21 cellular contexts compared by ENCODE assay signal in the genomic region with DNA sequence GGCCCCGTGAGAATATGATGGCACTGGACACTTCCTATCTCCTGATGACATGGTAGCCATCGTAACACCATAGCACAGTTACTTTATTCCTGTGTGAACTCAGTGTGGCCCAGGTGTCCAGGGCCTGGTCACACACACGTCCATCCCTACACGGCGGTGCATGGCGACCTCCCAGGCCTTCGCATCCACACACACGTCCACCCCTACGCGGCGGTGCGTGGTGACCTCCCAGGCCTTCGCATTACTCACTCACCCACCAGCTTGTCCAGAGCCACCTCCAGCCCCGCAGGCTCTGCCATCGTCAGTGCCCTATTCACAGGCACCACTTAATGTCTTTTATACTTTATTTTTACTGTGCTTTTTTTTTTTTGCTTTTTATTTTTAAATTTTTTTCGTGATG. TPM values are rescaled to one million over a fixed set of nuclear protein-coding genes. Genes with fewer than 3 reads are reported as not detected.
DNase-seq lines count a peak whose midpoint lies in the region; ATAC-seq, FAIRE-seq and TF ChIP-seq lines count a peak whose summit lies in the region.
"Had no signal": no experiment of that assay in that cellular context is flagged by ENCODE, and none has a peak within 500 bp of the region (broad histone marks: within the 10 kb centered on the region; RNA-seq: fewer than 3 reads in every experiment).

No MANE protein-coding gene starts in this region.

- no peak overlapping the region for H2BK12ac ChIP-seq in neuronal stem cell (ENCODE audit: low read length)

- DNase-seq in bronchial epithelial cell (ENCODE audit: low read depth) = no peak
- DNase-seq in neuronal stem cell (ENCODE audit: low spot score) = no peak
- no peak for DNase-seq in KG1 (lab: John Stamatoyannopoulos, UW)
- DNase-seq: AML-193; Caco-2; Calu3; CD4-positive, alpha-beta T cell; CD8-positive, alpha-beta T cell; DMS79 treated with DMSO at 0.1 percent for 48 hours; GF-D8 had no signal

- H3K27me3 ChIP-seq in bronchial epithelial cell (ENCODE audit: control insufficient read depth, insufficient read depth, low read length) = no peaks in the 10 kb centered on the region
- H3K27me3 ChIP-seq in neuronal stem cell (ENCODE audit: control insufficient read depth in 3 of 3, insufficient read depth in 3 of 3, low read depth in 1 of 3, low read length in 3 of 3) = no peaks in the 10 kb centered on the region

- no peak overlapping the region for H2AK5ac ChIP-seq in neuronal stem cell (ENCODE audit: low read depth, low read length)

- FAIRE-seq in bronchial epithelial cell (lab: Jason Lieb, UNC) = peak; percentile 23
- FAIRE-seq: A549, D721Med, G401.6, GM12891 had no signal

- no peak for ATAC-seq in GM18511 (IDR thresholded peaks at IDR 0.05; ENCODE audit: unreplicated experiment)
- no peak for ATAC-seq in GM19324 (IDR thresholded peaks at IDR 0.05; ENCODE audit: low FRiP score, unreplicated experiment)
- ATAC-seq: A549; CD8-positive, alpha-beta T cell had no signal

- no peak overlapping the region for H3K27ac ChIP-seq in HEK293 (ENCODE audit: extremely low read depth, low read depth, low read length)
- H3K27ac ChIP-seq in neuronal stem cell (replicated peaks; ENCODE audit: low read length) = no peak overlapping the region
- H3K27ac ChIP-seq: 22Rv1; A549; BLaER1 treated with 17β-estradiol and CSF1 and Interleukin-3, amounts not matched to agents 10 nM and 100 nM; C4-2B had no signal

- H2BK15ac ChIP-seq in neuronal stem cell (ENCODE audit: low read length) = no peak overlapping the region

- H3K9ac ChIP-seq in neuronal stem cell (ENCODE audit: low read depth, low read length, poor library complexity) = no peak overlapping the region
- H3K9ac ChIP-seq: BLaER1 treated with 17β-estradiol and CSF1 and Interleukin-3, amounts not matched to agents 10 nM and 100 nM had no signal

- no peak overlapping the region for H3K23ac ChIP-seq in neuronal stem cell (ENCODE audit: low read depth, low read length, poor library complexity)

- H3K4me1 ChIP-seq in HEK293 (ENCODE audit: control insufficient read depth, insufficient read depth, low read length) (no peaks in the 10 kb centered on the region), neuronal stem cell (ENCODE audit: control insufficient read depth in 2 of 2, insufficient read depth in 1 of 2, low read depth in 1 of 2, low read length in 2 of 2) (peaks cover 0 to 9% of the 10 kb centered on the region in 2 donors)
- H3K4me1 ChIP-seq: A549, Caco-2 had no signal

- no peak overlapping the region for H3K18ac ChIP-seq in neuronal stem cell (ENCODE audit: low read length)

- H2BK120ac ChIP-seq in neuronal stem cell (ENCODE audit: low read depth, low read length) = no peak overlapping the region

- no peak overlapping the region for H3K14ac ChIP-seq in neuronal stem cell (ENCODE audit: low read length)

- no CpG with 5 or more reads among the region's 16 CpGs for WGBS in neuronal stem cell (ENCODE audit: extremely low coverage in 2 of 2, insufficient read length in 2 of 2, insufficient replicate concordance in 1 of 2), 2 donors

- peaks cover 0 to 20% of the 10 kb centered on the region in 2 experiments; a peak in 2 of 3 replicates for H3K36me3 ChIP-seq in HEK293 (ENCODE audit: control insufficient read depth in 2 of 2, insufficient read depth in 1 of 2, low read length in 2 of 2)
- peaks cover 5% of the 10 kb centered on the region for H3K36me3 ChIP-seq in bronchial epithelial cell (ENCODE audit: control insufficient read depth, insufficient read depth, low read length)
- peaks cover 3 to 33% of the 10 kb centered on the region in 2 donors for H3K36me3 ChIP-seq in neuronal stem cell (replicated peaks in 1 of 2; ENCODE audit: control insufficient read depth in 2 of 2, insufficient read depth in 2 of 2, low read length in 2 of 2)

- no peaks in the 10 kb centered on the region for H3K9me3 ChIP-seq in HEK293 (ENCODE audit: control insufficient read depth, insufficient read depth, low read depth, low read length)
- H3K9me3 ChIP-seq in neuronal stem cell (replicated peaks in 1 of 2; ENCODE audit: control insufficient read depth in 2 of 2, insufficient read depth in 1 of 2, low read depth in 1 of 2, low read length in 2 of 2) = no peaks in the 10 kb centered on the region
- H3K9me3 ChIP-seq: A549; BLaER1 treated with 17β-estradiol and CSF1 and Interleukin-3, amounts not matched to agents 10 nM and 100 nM; Caco-2 had no signal

- peak overlapping the region; percentile 75 for H4K91ac ChIP-seq in neuronal stem cell (ENCODE audit: low read depth, low read length, poor library complexity)

- POLR2A ChIA-PET in HEK293 (lab: Yijun Ruan, JAX) = interaction anchor here (0.7 kb wide), 1 partner anchor 58 kb away, joined by 3 read pairs; no protein-coding TSS in a partner anchor

- H3K4me3 ChIP-seq in HEK293 (ENCODE audit: low read depth, low read length) = no peak overlapping the region
- H3K4me3 ChIP-seq in bronchial epithelial cell (ENCODE audit: low read depth, low read length) = no peak overlapping the region
- peak overlapping the region in 1 of 2 donors; percentile 22 for H3K4me3 ChIP-seq in neuronal stem cell (ENCODE audit: low read length in 2 of 2)
- H3K4me3 ChIP-seq: A549; BLaER1 treated with 17β-estradiol and CSF1 and Interleukin-3, amounts not matched to agents 10 nM and 100 nM had no signal

- H2BK5ac ChIP-seq in neuronal stem cell (ENCODE audit: low read length) = no peak overlapping the region

- no peak overlapping the region for H3K4ac ChIP-seq in neuronal stem cell (ENCODE audit: low read length)

- no peak overlapping the region for H2AFZ ChIP-seq in neuronal stem cell (ENCODE audit: low read length)

- no peak overlapping the region for H3K4me2 ChIP-seq in neuronal stem cell (ENCODE audit: insufficient read depth, low read length, poor library complexity, severe bottlenecking)
- H3K4me2 ChIP-seq: A549; BLaER1 treated with 17β-estradiol and CSF1 and Interleukin-3, amounts not matched to agents 10 nM and 100 nM had no signal

- no peaks in the 10 kb centered on the region for H3K79me1 ChIP-seq in neuronal stem cell (ENCODE audit: low read depth, low read length)

- TF ChIP-seq CTCF in HEK293 (tag by site-specific recombination; IDR thresholded peaks at IDR 0.05) = no peak
- no peak for TF ChIP-seq CTCF in bronchial epithelial cell (IDR thresholded peaks at IDR 0.05; ENCODE audit: insufficient read depth, low read length, severe bottlenecking)

- CTCF ChIA-PET in HEK293 (lab: Yijun Ruan, JAX) = no interaction called here

- H4K8ac ChIP-seq in neuronal stem cell (ENCODE audit: low read depth, low read length) = no peak overlapping the region

TF ChIP-seq in HEK293, 187 proteins besides CTCF, POLR2A, EP300 and RAD21:
- no peak for TF ChIP-seq HOXD13 (CRISPR knock-in tag; IDR thresholded peaks at IDR 0.05; ENCODE audit: borderline replicate concordance)
- TF ChIP-seq ZNF600 (tag by site-specific recombination; IDR thresholded peaks at IDR 0.05) = peak; percentile 47; the same call in 1 of the 2 replicates
- no peak for TF ChIP-seq ZNF184 (tag by site-specific recombination; IDR thresholded peaks at IDR 0.05)
- no peak for TF ChIP-seq ZNF146 (tag by site-specific recombination; IDR thresholded peaks at IDR 0.05)

RNA-seq across cellular contexts. Expression of gene TEX22, which starts 39.4 kb away (rescaled TPM):
- 0.38 and 1.8 TPM in 2 replicates for total RNA-seq in bronchial epithelial cell
- 0.21 TPM for polyA plus RNA-seq in neuronal stem cell (2013, experiment 1 of 2)
- 0.21 TPM for polyA plus RNA-seq in neuronal stem cell (2013, experiment 2 of 2)
- total RNA-seq: A172 had no signal

RNA-seq across cellular contexts. Expression of gene PACS2, which starts 44.4 kb away (rescaled TPM):
- 42.4 and 43.1 TPM in 2 replicates for total RNA-seq in bronchial epithelial cell
- 33.5 TPM for polyA plus RNA-seq in neuronal stem cell (2013, experiment 1 of 2)
- 32.3 TPM for polyA plus RNA-seq in neuronal stem cell (2013, experiment 2 of 2)

RNA-seq across cellular contexts. Expression of gene BRF1, which starts 58.1 kb away (rescaled TPM):
- total RNA-seq in bronchial epithelial cell = 22.3 and 24.0 TPM in 2 replicates
- polyA plus RNA-seq in neuronal stem cell (2013, experiment 1 of 2) = 14.0 TPM
- polyA plus RNA-seq in neuronal stem cell (2013, experiment 2 of 2) = 14.3 TPM
